ENCODE assay signal across 8 cellular contexts in genomic region chr3:43389388-43390254, GRCh38.
DNase-seq lines count a peak whose midpoint lies in the region; ATAC-seq and TF ChIP-seq lines count a peak whose summit lies in the region.

No MANE protein-coding gene starts in this region.

- no peak overlapping the region for H3K4me3 ChIP-seq in brain microvascular endothelial cell (ENCODE audit: low read depth, low read length)

- H3K27me3 Mint-ChIP-seq in memory B cell (no peaks in the 10 kb centered on the region), Calu3 (ENCODE audit: unreplicated experiment) (no peaks in the 10 kb centered on the region)

- TF ChIP-seq CTCF in brain microvascular endothelial cell (IDR thresholded peaks at IDR 0.05; ENCODE audit: low read depth, low read length, missing control alignments) = no peak
- no peak for TF ChIP-seq CTCF in Calu3 (IDR thresholded peaks at IDR 0.05; ENCODE audit: unreplicated experiment)

- H3K27ac ChIP-seq in brain microvascular endothelial cell = peak overlapping the region; percentile 77

- BruUV-seq in Calu3 (replicated peaks; lab: Mats Ljungman, UMichigan) = no TSS peak

- peaks cover 10% of the 10 kb centered on the region for H3K9me3 Mint-ChIP-seq in memory B cell
- H3K9me3 Mint-ChIP-seq in stimulated activated effector memory CD8-positive, alpha-beta T cell treated with anti-CD3 and anti-CD28 coated beads, Interleukin-12 subunit alpha, Interleukin-12 subunit beta, amount 100 ng/mL, for 72 hours = peaks cover 7% of the 10 kb centered on the region
- H3K9me3 Mint-ChIP-seq in Calu3 (ENCODE audit: low read depth, unreplicated experiment) = no peaks in the 10 kb centered on the region

- intact Hi-C loops in Calu3 (cut with micrococcal nuclease; ENCODE audit: unreplicated experiment) = no loop called here

- no peaks in the 10 kb centered on the region for H3K27me3 ChIP-seq in brain microvascular endothelial cell (replicated peaks)

- H3K36me3 ChIP-seq in brain microvascular endothelial cell (replicated peaks) = no peaks in the 10 kb centered on the region

- H3K4me1 Mint-ChIP-seq in memory B cell (peaks cover 21% of the 10 kb centered on the region), Calu3 (ENCODE audit: low read depth, unreplicated experiment) (no peaks in the 10 kb centered on the region)
- H3K4me1 Mint-ChIP-seq in stimulated activated effector memory CD8-positive, alpha-beta T cell treated with anti-CD3 and anti-CD28 coated beads, Interleukin-12 subunit alpha, Interleukin-12 subunit beta, amount 100 ng/mL, for 72 hours = peaks cover 79% of the 10 kb centered on the region

- in situ Hi-C loops in brain microvascular endothelial cell (cut with HindIII; ENCODE audit: low pct_ligation_motif_present, low sequenced_read_pairs) = no loop called here

- H3K36me3 Mint-ChIP-seq in memory B cell (peaks cover 2% of the 10 kb centered on the region), Calu3 (ENCODE audit: insufficient read depth, unreplicated experiment) (no peaks in the 10 kb centered on the region)
- no peaks in the 10 kb centered on the region for H3K36me3 Mint-ChIP-seq in stimulated activated effector memory CD8-positive, alpha-beta T cell treated with anti-CD3 and anti-CD28 coated beads, Interleukin-12 subunit alpha, Interleukin-12 subunit beta, amount 100 ng/mL, for 72 hours

- H3K27ac Mint-ChIP-seq in memory B cell (peak overlapping the region; percentile 67), Calu3 (ENCODE audit: unreplicated experiment) (no peak overlapping the region)
- H3K27ac Mint-ChIP-seq in stimulated activated effector memory CD8-positive, alpha-beta T cell treated with anti-CD3 and anti-CD28 coated beads, Interleukin-12 subunit alpha, Interleukin-12 subunit beta, amount 100 ng/mL, for 72 hours = peak overlapping the region; percentile 92

- peak overlapping the region; percentile 45 for H3K4me3 Mint-ChIP-seq in memory B cell
- peak overlapping the region; percentile 34 for H3K4me3 Mint-ChIP-seq in stimulated activated effector memory CD8-positive, alpha-beta T cell treated with anti-CD3 and anti-CD28 coated beads, Interleukin-12 subunit alpha, Interleukin-12 subunit beta, amount 100 ng/mL, for 72 hours
- no peak overlapping the region for H3K4me3 Mint-ChIP-seq in Calu3 (ENCODE audit: low read depth, unreplicated experiment)

- CTCF ChIA-PET in Calu3 (lab: Charles Lee) = interaction anchor here (1.3 kb wide), 1 partner anchor 12 kb away, joined by 4 read pairs; no protein-coding TSS in a partner anchor

- ATAC-seq in HG02759 (IDR thresholded peaks at IDR 0.05; ENCODE audit: unreplicated experiment) (peak; percentile 65), memory B cell (ENCODE audit: low read depth) (peak; percentile 70), HG03097 (IDR thresholded peaks at IDR 0.05; ENCODE audit: low FRiP score, unreplicated experiment) (no peak), GM18870 (IDR thresholded peaks at IDR 0.05; ENCODE audit: unreplicated experiment) (no peak)
- ATAC-seq in stimulated activated effector memory CD8-positive, alpha-beta T cell treated with anti-CD3 and anti-CD28 coated beads, Interleukin-12 subunit alpha, Interleukin-12 subunit beta, amount 100 ng/mL, for 72 hours = peak; percentile 98

- peak; percentile 79 for DNase-seq in UCSD-AML1 (lab: John Stamatoyannopoulos, UW; ENCODE audit: unreplicated experiment)
- peak; percentile 88 for DNase-seq in brain microvascular endothelial cell
- DNase-seq in memory B cell (ENCODE audit: low spot score in 2 of 2) = peak in 1 of 2 donors; percentile 7
- peak; percentile 37 to 77 for DNase-seq in stimulated activated effector memory CD8-positive, alpha-beta T cell treated with anti-CD3 and anti-CD28 coated beads, Interleukin-12 subunit alpha, Interleukin-12 subunit beta, amount 100 ng/mL, for 72 hours (ENCODE audit: low spot score in 2 of 2)
- no peak for DNase-seq in Calu3

Comparison
In these comparisons a context has a peak if more than half of its experiments do, and no peak if none do; other contexts are left out.
1. ATAC-seq: peak in HG02759 (single experiment), memory B cell (single experiment) and stimulated activated effector memory CD8-positive, alpha-beta T cell treated with anti-CD3 and anti-CD28 coated beads, Interleukin-12 subunit alpha, Interleukin-12 subunit beta, amount 100 ng/mL, for 72 hours (single experiment); none in HG03097 (single experiment) and GM18870 (single experiment).